ENCODE assay signal across 8 cellular contexts in genomic region chr11:61362542-61362875, GRCh38. TPM values are rescaled to one million over a fixed set of nuclear protein-coding genes. Genes with fewer than 3 reads are reported as not detected.
DNase-seq lines count a peak whose midpoint lies in the region; ATAC-seq and TF ChIP-seq lines count a peak whose summit lies in the region.

No MANE protein-coding gene starts in this region.

- peak; percentile 12 for ATAC-seq in gastroesophageal sphincter
- no peak for ATAC-seq in HG03135 (IDR thresholded peaks at IDR 0.05; ENCODE audit: unreplicated experiment)

- H3K4me1 ChIP-seq in gastroesophageal sphincter: peaks cover 0 to 44% (median 9%) of the 10 kb centered on the region in 3 donors
- H3K4me1 ChIP-seq in prostate gland (replicated peaks): peaks cover 11% of the 10 kb centered on the region

- peaks cover 22% of the 10 kb centered on the region for H3K4me1 Mint-ChIP-seq in activated T-helper 2 cell treated with anti-CD3 and anti-CD28 coated beads, Interferon-gamma antibody, Interleukin-2, Interleukin-4, amounts not matched to agents 10 μg/mL and 5 μg/mL and 100 μg/mL, durations not matched to agents 14 hours and 24 hours and 36 hours (ENCODE audit: low read depth)

- no peak for TF ChIP-seq POLR2A in gastroesophageal sphincter (IDR thresholded peaks at IDR 0.05)
- TF ChIP-seq POLR2A in prostate gland (IDR thresholded peaks at IDR 0.05): no peak

- H3K36me3 ChIP-seq in gastroesophageal sphincter (peaks cover 0 to 39% of the 10 kb centered on the region in 2 donors), prostate gland (no peaks in the 10 kb centered on the region)

- TF ChIP-seq EP300 in gastroesophageal sphincter (IDR thresholded peaks at IDR 0.05): no peak

- DNase-seq in NAMALWA (ENCODE audit: low spot score) (peak; percentile 64), prostate gland (ENCODE audit: low spot score) (no peak), ureter (ENCODE audit: low spot score) (no peak), GOT3 (lab: John Stamatoyannopoulos, UW) (no peak)
- DNase-seq in activated T-helper 2 cell treated with anti-CD3 and anti-CD28 coated beads, Interferon-gamma antibody, Interleukin-2, Interleukin-4, amounts not matched to agents 10 μg/mL and 5 μg/mL and 100 μg/mL, durations not matched to agents 14 hours and 24 hours and 36 hours (ENCODE audit: low spot score): peak; percentile 36

- intact Hi-C loops in activated T-helper 2 cell treated with anti-CD3 and anti-CD28 coated beads, Interferon-gamma antibody, Interleukin-2, Interleukin-4, amounts not matched to agents 10 μg/mL and 5 μg/mL and 100 μg/mL, durations not matched to agents 14 hours and 24 hours and 36 hours (cut with micrococcal nuclease): loop anchor here (1.0 to 2.0 kb wide), 3 partner anchors 29 to 68 kb away; partner anchors contain the start of genes DDB1, SDHAF2, TKFC and TMEM216
- intact Hi-C loops in prostate gland (cut with DNase I): no loop called here

- peak overlapping the region; percentile 100 for H3K4me3 Mint-ChIP-seq in activated T-helper 2 cell treated with anti-CD3 and anti-CD28 coated beads, Interferon-gamma antibody, Interleukin-2, Interleukin-4, amounts not matched to agents 10 μg/mL and 5 μg/mL and 100 μg/mL, durations not matched to agents 14 hours and 24 hours and 36 hours (ENCODE audit: low read depth)

- 0 to 1% methylated on average over 6 to 8 of the region's 12 CpGs for WGBS in gastroesophageal sphincter (ENCODE audit: low coverage in 1 of 2), 2 donors
- 1% methylated on average over 12 of the region's 12 CpGs for WGBS in prostate gland

- peaks cover 41% of the 10 kb centered on the region for H3K36me3 Mint-ChIP-seq in activated T-helper 2 cell treated with anti-CD3 and anti-CD28 coated beads, Interferon-gamma antibody, Interleukin-2, Interleukin-4, amounts not matched to agents 10 μg/mL and 5 μg/mL and 100 μg/mL, durations not matched to agents 14 hours and 24 hours and 36 hours (ENCODE audit: low read depth)

- H3K27ac Mint-ChIP-seq in activated T-helper 2 cell treated with anti-CD3 and anti-CD28 coated beads, Interferon-gamma antibody, Interleukin-2, Interleukin-4, amounts not matched to agents 10 μg/mL and 5 μg/mL and 100 μg/mL, durations not matched to agents 14 hours and 24 hours and 36 hours: peak overlapping the region; percentile 99

- no peaks in the 10 kb centered on the region for H3K27me3 Mint-ChIP-seq in activated T-helper 2 cell treated with anti-CD3 and anti-CD28 coated beads, Interferon-gamma antibody, Interleukin-2, Interleukin-4, amounts not matched to agents 10 μg/mL and 5 μg/mL and 100 μg/mL, durations not matched to agents 14 hours and 24 hours and 36 hours (ENCODE audit: low read depth)

- no peak for TF ChIP-seq CTCF in GM12875 (IDR thresholded peaks at IDR 0.05; ENCODE audit: borderline replicate concordance, insufficient read depth, low read depth, low read length)
- no peak for TF ChIP-seq CTCF in gastroesophageal sphincter (IDR thresholded peaks at IDR 0.05)
- no peak for TF ChIP-seq CTCF in prostate gland (IDR thresholded peaks at IDR 0.05)

- peak overlapping the region; percentile 80 to 99 (median 98) for H3K27ac ChIP-seq in gastroesophageal sphincter
- H3K27ac ChIP-seq in prostate gland: peak overlapping the region; percentile 96 to 97

- no peaks in the 10 kb centered on the region for H3K9me3 ChIP-seq in gastroesophageal sphincter
- no peaks in the 10 kb centered on the region for H3K9me3 ChIP-seq in prostate gland

- H3K4me3 ChIP-seq in GM12875 (ENCODE audit: low read depth, low read length) (peak overlapping the region; percentile 93), gastroesophageal sphincter (peak overlapping the region; percentile 55 to 76), prostate gland (peak overlapping the region; percentile 52 to 63)

- H3K9me3 Mint-ChIP-seq in activated T-helper 2 cell treated with anti-CD3 and anti-CD28 coated beads, Interferon-gamma antibody, Interleukin-2, Interleukin-4, amounts not matched to agents 10 μg/mL and 5 μg/mL and 100 μg/mL, durations not matched to agents 14 hours and 24 hours and 36 hours: no peaks in the 10 kb centered on the region

- H3K27me3 ChIP-seq in gastroesophageal sphincter: no peaks in the 10 kb centered on the region
- no peaks in the 10 kb centered on the region for H3K27me3 ChIP-seq in prostate gland (replicated peaks; ENCODE audit: insufficient read depth)

RNA-seq across cellular contexts. Expression of gene TMEM138, which starts 0.3 kb away (rescaled TPM):
- 52.3 and 54.5 TPM in 2 replicates for total RNA-seq in activated T-helper 2 cell treated with anti-CD3 and anti-CD28 coated beads, Interferon-gamma antibody, Interleukin-2, Interleukin-4, amounts not matched to agents 10 μg/mL and 5 μg/mL and 100 μg/mL, durations not matched to agents 14 hours and 24 hours and 36 hours
- total RNA-seq in gastroesophageal sphincter: 10 to 100 TPM; 18.3 to 37.0 (median 21.7) TPM
- total RNA-seq in prostate gland: 10 to 100 TPM; 17.9 to 35.4 TPM
- total RNA-seq in ureter: 69.5 TPM

RNA-seq across cellular contexts. Expression of gene CYB561A3, which starts 0.8 kb away (rescaled TPM):
- total RNA-seq in activated T-helper 2 cell treated with anti-CD3 and anti-CD28 coated beads, Interferon-gamma antibody, Interleukin-2, Interleukin-4, amounts not matched to agents 10 μg/mL and 5 μg/mL and 100 μg/mL, durations not matched to agents 14 hours and 24 hours and 36 hours: 32.9 and 34.1 TPM in 2 replicates
- total RNA-seq in gastroesophageal sphincter (10 to 100 TPM; 23.3 to 44.0 (median 33.4) TPM), prostate gland (10 to 100 TPM; 51.6 to 79.1 TPM), ureter (48.4 TPM)

RNA-seq across cellular contexts. Expression of gene TKFC, which starts 29.5 kb away (rescaled TPM):
- total RNA-seq in activated T-helper 2 cell treated with anti-CD3 and anti-CD28 coated beads, Interferon-gamma antibody, Interleukin-2, Interleukin-4, amounts not matched to agents 10 μg/mL and 5 μg/mL and 100 μg/mL, durations not matched to agents 14 hours and 24 hours and 36 hours: 72.8 and 78.3 TPM in 2 replicates
- total RNA-seq in gastroesophageal sphincter: 10 to 100 TPM in 3 of 4 donors, 1 to 10 TPM in 1; 9.4 to 15.1 (median 13.4) TPM
- total RNA-seq in prostate gland: 10 to 100 TPM; 52.8 to 79.3 TPM
- 99.8 TPM for total RNA-seq in ureter

RNA-seq across cellular contexts. Expression of gene DDB1, which starts 29.6 kb away (rescaled TPM):
- total RNA-seq in activated T-helper 2 cell treated with anti-CD3 and anti-CD28 coated beads, Interferon-gamma antibody, Interleukin-2, Interleukin-4, amounts not matched to agents 10 μg/mL and 5 μg/mL and 100 μg/mL, durations not matched to agents 14 hours and 24 hours and 36 hours: 260 and 264 TPM in 2 replicates
- 100 to 1,000 TPM; 139 to 159 (median 140) TPM for total RNA-seq in gastroesophageal sphincter
- 100 to 1,000 TPM; 179 to 253 TPM for total RNA-seq in prostate gland
- total RNA-seq in ureter: 193 TPM

RNA-seq across cellular contexts. Expression of gene TMEM216, which starts 29.9 kb away (rescaled TPM):
- 18.5 and 20.5 TPM in 2 replicates for total RNA-seq in activated T-helper 2 cell treated with anti-CD3 and anti-CD28 coated beads, Interferon-gamma antibody, Interleukin-2, Interleukin-4, amounts not matched to agents 10 μg/mL and 5 μg/mL and 100 μg/mL, durations not matched to agents 14 hours and 24 hours and 36 hours
- total RNA-seq in gastroesophageal sphincter: 1 to 10 TPM; 8.9 to 9.4 (median 9.0) TPM
- total RNA-seq in prostate gland: 10 to 100 TPM; 13.3 to 24.1 TPM
- total RNA-seq in ureter: 17.3 TPM

Comparison
In these comparisons a context has a peak if more than half of its experiments do, and no peak if none do; other contexts are left out.
1. DNase-seq: peak in NAMALWA (single experiment) and activated T-helper 2 cell treated with anti-CD3 and anti-CD28 coated beads, Interferon-gamma antibody, Interleukin-2, Interleukin-4, amounts not matched to agents 10 μg/mL and 5 μg/mL and 100 μg/mL, durations not matched to agents 14 hours and 24 hours and 36 hours (single experiment); none in prostate gland (single experiment), ureter (single experiment) and GOT3 (single experiment).
2. Peak in every context shown above with its lines, with median percentiles within 50 percentile points of each other: H3K4me3 ChIP-seq.